In genomic region chr2:203061346-203061745, GRCh38 we compare ENCODE assay signal across 16 cellular contexts. TPM values are rescaled to one million over a fixed set of nuclear protein-coding genes. Genes with fewer than 3 reads are reported as not detected.
DNase-seq lines count a peak whose midpoint lies in the region; ATAC-seq, FAIRE-seq and TF ChIP-seq lines count a peak whose summit lies in the region.
"Had no signal": no experiment of that assay in that cellular context is flagged by ENCODE, and none has a peak within 500 bp of the region (broad histone marks: within the 10 kb centered on the region; RNA-seq: fewer than 3 reads in every experiment).

No MANE protein-coding gene starts in this region.

- no peak overlapping the region for H2BK20ac ChIP-seq in H1 (ENCODE audit: low read length)

- CTCF ChIA-PET in H1 (lab: Charles Lee; ENCODE audit: partially characterized antibody) = interaction anchor here (0.7 kb wide), 1 partner anchor 183 kb away, joined by 3 read pairs; no protein-coding TSS in a partner anchor

- H3K23me2 ChIP-seq in H1 (ENCODE audit: low read depth, low read length) = no peaks in the 10 kb centered on the region

- H2AK5ac ChIP-seq in H1 (ENCODE audit: low read depth, low read length) (no peak overlapping the region), mesenchymal stem cell (ENCODE audit: low read length, severe bottlenecking) (no peak overlapping the region)

- in situ Hi-C loops in GM13976 (cut with MboI; ENCODE audit: low sequenced_read_pairs, unreplicated experiment) = no loop called here

- intact Hi-C loops in heart right ventricle (cut with DNase I) = no loop called here

- no peaks in the 10 kb centered on the region for H3K27me3 ChIP-seq in HUES6 (ENCODE audit: control insufficient read depth, insufficient read depth, low read length)
- H3K27me3 ChIP-seq in H1 (replicated peaks in 1 of 4; ENCODE audit: control insufficient read depth in 3 of 4, extremely low read depth in 1 of 4, insufficient read depth in 3 of 4, low read length in 3 of 4) = no peaks in the 10 kb centered on the region
- H3K27me3 ChIP-seq in mesenchymal stem cell (ENCODE audit: control insufficient read depth in 1 of 2, insufficient read depth in 1 of 2, low read length in 2 of 2) = no peaks in the 10 kb centered on the region
- no peaks in the 10 kb centered on the region for H3K27me3 ChIP-seq in heart right ventricle
- H3K27me3 ChIP-seq: BE2C, colonic mucosa, uterus had no signal

- no peak overlapping the region for H3K18ac ChIP-seq in H1 (ENCODE audit: extremely low read depth, low read length)
- H3K18ac ChIP-seq in mesenchymal stem cell (ENCODE audit: low read depth in 1 of 2, low read length in 2 of 2) = no peak overlapping the region

- TF ChIP-seq CTCF in H1 (IDR thresholded peaks at IDR 0.05; ENCODE audit: control extremely low read depth in 1 of 3, insufficient read depth in 1 of 3, low read depth in 1 of 3, low read length in 3 of 3) (no peak), GM13976 (IDR thresholded peaks at IDR 0.05; ENCODE audit: borderline replicate concordance, control extremely low read depth, extremely low read depth, insufficient read depth, missing control alignments) (no peak), heart right ventricle (IDR thresholded peaks at IDR 0.05) (no peak)

- no peak for TF ChIP-seq EP300 in H1 (IDR thresholded peaks at IDR 0.05; ENCODE audit: borderline replicate concordance in 1 of 2, low read depth in 2 of 2, low read length in 2 of 2)

- no peak overlapping the region for H3K56ac ChIP-seq in H1 (replicated peaks; ENCODE audit: insufficient read length, low read depth, low read length)

- no peak overlapping the region for H3K4me3 ChIP-seq in HUES6 (ENCODE audit: low read depth, low read length)
- no peak overlapping the region; a peak in 1 of 8 replicates for H3K4me3 ChIP-seq in H1 (ENCODE audit: extremely low read depth in 1 of 4, insufficient read depth in 2 of 4, low read depth in 3 of 4, low read length in 4 of 4)
- H3K4me3 ChIP-seq in mesenchymal stem cell (ENCODE audit: insufficient read depth in 1 of 2, low read depth in 1 of 2, low read length in 2 of 2) = no peak overlapping the region
- H3K4me3 ChIP-seq in heart right ventricle = no peak overlapping the region
- H3K4me3 ChIP-seq: colonic mucosa, uterus had no signal

- no peak for TF ChIP-seq POLR2A in H1 (IDR thresholded peaks at IDR 0.05; ENCODE audit: control extremely low read depth in 1 of 2, low read depth in 2 of 2, low read length in 2 of 2)

- TF ChIP-seq RAD21 in H1 (IDR thresholded peaks at IDR 0.05 in 1 of 2, conservative IDR thresholded peaks at IDR 0.05 in 1 of 2; ENCODE audit: low read depth in 2 of 2, low read length in 2 of 2) = no peak

- H4K91ac ChIP-seq in H1 (replicated peaks; ENCODE audit: insufficient read length, low read length) (no peak overlapping the region), mesenchymal stem cell (ENCODE audit: low read length) (no peak overlapping the region)

- H3K27ac ChIP-seq in HUES6 (ENCODE audit: low read depth, low read length) = peak overlapping the region; percentile 56; the same call in 1 of the 2 replicates
- H3K27ac ChIP-seq in H1 (ENCODE audit: low read depth, low read length) = no peak overlapping the region
- peak overlapping the region; percentile 70 for H3K27ac ChIP-seq in mesenchymal stem cell (ENCODE audit: low read length, poor library complexity, severe bottlenecking)
- no peak overlapping the region for H3K27ac ChIP-seq in heart right ventricle
- H3K27ac ChIP-seq: colonic mucosa, uterus had no signal

- WGBS in H1 (ENCODE audit: extremely low coverage in 1 of 2, insufficient coverage in 1 of 2, insufficient read length in 1 of 2, insufficient replicate concordance in 2 of 2, low coverage in 1 of 2, low lambda C conversion rate in 2 of 2, missing lambda C conversion rate in 1 of 2), 2 experiments = 50% methylated on average over 4 of the region's 4 CpGs; no CpG with 5 or more reads in 1 of the 2 experiments
- no CpG with 5 or more reads among the region's 4 CpGs for WGBS in mesenchymal stem cell
- 74 to 80% methylated on average over 4 of the region's 4 CpGs for WGBS in heart right ventricle, 2 donors

- no peaks in the 10 kb centered on the region for H3K79me2 ChIP-seq in H1 (ENCODE audit: control insufficient read depth in 1 of 2, insufficient read depth in 2 of 2, low read length in 2 of 2)

- peaks cover 7% of the 10 kb centered on the region; the same call in 1 of the 2 replicates for H3K4me1 ChIP-seq in HUES6 (ENCODE audit: control insufficient read depth, insufficient read depth, low read length)
- peaks cover 0 to 7% (median 3%) of the 10 kb centered on the region in 4 experiments; a peak in 3 of 7 replicates for H3K4me1 ChIP-seq in H1 (replicated peaks in 1 of 4; ENCODE audit: control insufficient read depth in 3 of 4, insufficient read depth in 4 of 4, low read length in 3 of 4)
- peaks cover 3% of the 10 kb centered on the region for H3K4me1 ChIP-seq in mesenchymal stem cell (ENCODE audit: control insufficient read depth, insufficient read depth, low read depth, low read length)
- no peaks in the 10 kb centered on the region for H3K4me1 ChIP-seq in heart right ventricle
- H3K4me1 ChIP-seq: BE2C, colonic mucosa, uterus had no signal

- H2BK5ac ChIP-seq in H1 (ENCODE audit: low read depth, low read length) (no peak overlapping the region), mesenchymal stem cell (ENCODE audit: low read depth, low read length, poor library complexity, severe bottlenecking) (no peak overlapping the region)

- H3K4me2 ChIP-seq in H1 (ENCODE audit: insufficient read depth in 1 of 2, low read depth in 2 of 2, low read length in 2 of 2) = no peak overlapping the region
- no peak overlapping the region for H3K4me2 ChIP-seq in mesenchymal stem cell (ENCODE audit: low read length, poor library complexity, severe bottlenecking)

- H3K14ac ChIP-seq in H1 (ENCODE audit: insufficient read length) (no peak overlapping the region), mesenchymal stem cell (ENCODE audit: low read length in 2 of 2) (no peak overlapping the region)

- H4K8ac ChIP-seq in H1 (ENCODE audit: extremely low read depth, insufficient read depth, low read length) (no peak overlapping the region), mesenchymal stem cell (ENCODE audit: low read length) (no peak overlapping the region)

- H3K4ac ChIP-seq in H1 (replicated peaks; ENCODE audit: insufficient read length, low read depth, low read length) (no peak overlapping the region), mesenchymal stem cell (ENCODE audit: low read depth in 1 of 2, low read length in 2 of 2) (no peak overlapping the region)

- H3K23ac ChIP-seq in H1 (ENCODE audit: insufficient read length) (no peak overlapping the region), mesenchymal stem cell (ENCODE audit: low read length in 2 of 2) (no peak overlapping the region)

- H3K79me1 ChIP-seq in H1 (ENCODE audit: low read depth, low read length) (no peaks in the 10 kb centered on the region), mesenchymal stem cell (replicated peaks; ENCODE audit: low read length, poor library complexity, severe bottlenecking) (peaks cover 15% of the 10 kb centered on the region)

- H2BK15ac ChIP-seq in H1 (ENCODE audit: low read length) (no peak overlapping the region), mesenchymal stem cell (ENCODE audit: low read depth, poor library complexity, severe bottlenecking) (no peak overlapping the region)

- H2AFZ ChIP-seq in H1 (ENCODE audit: low read length) = no peak overlapping the region
- no peak overlapping the region for H2AFZ ChIP-seq in mesenchymal stem cell (ENCODE audit: low read depth, low read length)

- ATAC-seq in heart right ventricle = no peak

- H2BK120ac ChIP-seq in H1 (replicated peaks; ENCODE audit: low read depth, low read length) (no peak overlapping the region), mesenchymal stem cell (ENCODE audit: low read depth, low read length) (no peak overlapping the region)

- H3K9ac ChIP-seq in HUES6 (ENCODE audit: low read length) = no peak overlapping the region
- no peak overlapping the region for H3K9ac ChIP-seq in H1 (replicated peaks in 1 of 4; ENCODE audit: extremely low read depth in 1 of 4, low read depth in 3 of 4, low read length in 3 of 4)
- no peak overlapping the region for H3K9ac ChIP-seq in mesenchymal stem cell (ENCODE audit: low read length)

- no peak overlapping the region for H4K5ac ChIP-seq in H1 (ENCODE audit: insufficient read length, low read depth, low read length)

- H3K36me3 ChIP-seq in HUES6 (ENCODE audit: control insufficient read depth, insufficient read depth, low read length) (peaks cover 10% of the 10 kb centered on the region), H1 (ENCODE audit: control insufficient read depth in 2 of 4, insufficient read depth in 4 of 4, low read length in 3 of 4) (no peaks in the 10 kb centered on the region; a peak in 1 of 8 replicates), mesenchymal stem cell (ENCODE audit: control insufficient read depth in 1 of 2, insufficient read depth in 2 of 2, low read depth in 1 of 2, low read length in 2 of 2) (peaks cover 13 to 75% of the 10 kb centered on the region in 2 experiments), heart right ventricle (peaks cover 0 to 95% (median 56%) of the 10 kb centered on the region in 9 donors)
- H3K36me3 ChIP-seq: BE2C, colonic mucosa, uterus had no signal

- POLR2A ChIA-PET in H1 (lab: Charles Lee; ENCODE audit: partially characterized antibody) = interaction anchor here (0.6 kb wide), 1 partner anchor 32 kb away, joined by 4 read pairs; no protein-coding TSS in a partner anchor

- no peak overlapping the region for H2BK12ac ChIP-seq in H1 (ENCODE audit: low read depth, low read length)
- no peak overlapping the region for H2BK12ac ChIP-seq in mesenchymal stem cell (ENCODE audit: low read length in 2 of 2)

- FAIRE-seq in H1 (lab: Jason Lieb, UNC) = peak; percentile 98
- FAIRE-seq: G401.6 had no signal

- DNase-seq in AG08395 (ENCODE audit: low spot score) = peak; percentile 31
- DNase-seq in H1 (ENCODE audit: low read depth in 1 of 2, low spot score in 2 of 2) = peak in 1 of 2 experiments; percentile 3
- DNase-seq in mesenchymal stem cell = peak; percentile 90
- DNase-seq in GM13976 (ENCODE audit: low spot score) = no peak
- DNase-seq in DMS 273 treated with DMSO at 0.1 percent for 48 hours (lab: John Stamatoyannopoulos, UW) = no peak
- no peak for DNase-seq in NCI-H345 (lab: John Stamatoyannopoulos, UW)
- no peak for DNase-seq in heart right ventricle
- DNase-seq: activated CD4-positive, alpha-beta T cell treated with anti-CD3 and anti-CD28 coated beads, Interleukin-2, amount 50 U/mL, for 48 hours; BE2C; colonic mucosa; KG1; NCI-H2107; stimulated activated CD4-positive, alpha-beta T cell treated with anti-CD3 and anti-CD28 coated beads, Interleukin-12 subunit alpha, Interleukin-12 subunit beta, amount 100 ng/mL, for 4 hours; uterus had no signal

- H3K9me3 ChIP-seq in HUES6 (ENCODE audit: control insufficient read depth, insufficient read depth, low read depth, low read length) (peaks cover 2% of the 10 kb centered on the region; the same call in 1 of the 2 replicates), H1 (ENCODE audit: insufficient read depth in 2 of 2, low read depth in 1 of 2, low read length in 1 of 2) (peaks cover 0 to 1% of the 10 kb centered on the region in 2 experiments; a peak in 1 of 4 replicates), mesenchymal stem cell (ENCODE audit: control insufficient read depth, low read length) (no peaks in the 10 kb centered on the region), heart right ventricle (no peaks in the 10 kb centered on the region)
- H3K9me3 ChIP-seq: BE2C, colonic mucosa, uterus had no signal

- H4K20me1 ChIP-seq in H1 (replicated peaks in 1 of 2; ENCODE audit: control insufficient read depth in 1 of 2, insufficient read depth in 2 of 2, low read length in 2 of 2) = no peaks in the 10 kb centered on the region

RNA-seq across cellular contexts. Expression of gene NBEAL1, which starts 46.7 kb away (rescaled TPM):
- 8.2 and 10.7 TPM in 2 replicates for total RNA-seq in H1 (2021; fragmentation: NEBNext Ultra II Directional; extraction: Animal tissue kit (Norgen Biotek cat#: 25700))
- polyA plus RNA-seq in H1 (2011; rRNA removed) = 1.4 and 2.3 TPM in 2 replicates
- polyA plus RNA-seq in H1 (2011; cell fraction: cytosol; rRNA removed) = 2.6 TPM
- polyA plus RNA-seq in H1 (2011; cell fraction: nucleus; rRNA removed) = 1.9 TPM
- 3.2 to 9.6 TPM (median 4.1 TPM) in 4 replicates for polyA plus RNA-seq in H1 (2012, experiment 1 of 2)
- 3.3 TPM for polyA plus RNA-seq in H1 (2012, experiment 2 of 2)
- 10.9 TPM for polyA plus RNA-seq in H1 (2013, experiment 1 of 2)
- polyA plus RNA-seq in H1 (2013, experiment 2 of 2) = 10.9 TPM
- 13.8 and 23.4 TPM in 2 replicates for polyA minus RNA-seq in H1 (2011; rRNA and poly(A)+ RNA removed)
- polyA minus RNA-seq in H1 (2011; cell fraction: cytosol; rRNA and poly(A)+ RNA removed) = 4.5 TPM
- polyA minus RNA-seq in H1 (2011; cell fraction: nucleus; rRNA and poly(A)+ RNA removed) = 21.3 TPM
- polyA plus RNA-seq in mesenchymal stem cell (2013, experiment 1 of 2) = 13.0 TPM
- 13.4 TPM for polyA plus RNA-seq in mesenchymal stem cell (2013, experiment 2 of 2)
- 10 to 100 TPM; 13.4 to 24.5 (median 18.4) TPM for total RNA-seq in heart right ventricle
- polyA plus RNA-seq in heart right ventricle = 1 to 10 TPM; 2.5 to 4.1 TPM

Comparison
In these comparisons a context has a peak if more than half of its experiments do, and no peak if none do; other contexts are left out.
1. DNase-seq: peak in AG08395 (single experiment) and mesenchymal stem cell (single experiment); none in GM13976 (single experiment), DMS 273 treated with DMSO at 0.1 percent for 48 hours (single experiment), NCI-H345 (single experiment) and heart right ventricle (0 of 2).
2. H3K27ac ChIP-seq: peak in HUES6 (single experiment) and mesenchymal stem cell (single experiment); none in H1 (single experiment) and heart right ventricle (0 of 10).